ENCODE assay signal across 1 cellular context in genomic region chr5:112161392-112161748, GRCh38.
TF ChIP-seq lines count a peak whose summit lies in the region.

No MANE protein-coding gene starts in this region.

TF ChIP-seq in HEK293, 187 proteins besides CTCF, POLR2A, EP300 and RAD21 (continued from another document):
- TF ChIP-seq ZNF518A (tag by site-specific recombination; conservative IDR thresholded peaks at IDR 0.05; ENCODE audit: low read depth): no peak
- TF ChIP-seq ZNF596 (tag by site-specific recombination; IDR thresholded peaks at IDR 0.05): no peak
- TF ChIP-seq ZNF26 (tag by site-specific recombination; IDR thresholded peaks at IDR 0.05): no peak
- no peak for TF ChIP-seq PRDM2 (tag by site-specific recombination; IDR thresholded peaks at IDR 0.05; ENCODE audit: borderline replicate concordance)
- TF ChIP-seq KLF10 (tag by site-specific recombination; IDR thresholded peaks at IDR 0.05): no peak
- no peak for TF ChIP-seq PATZ1 (tag by site-specific recombination; IDR thresholded peaks at IDR 0.05)
- TF ChIP-seq ZNF449 (tag by site-specific recombination; IDR thresholded peaks at IDR 0.05): no peak
- no peak for TF ChIP-seq ZNF311 (tag by site-specific recombination; IDR thresholded peaks at IDR 0.05; ENCODE audit: borderline replicate concordance)
